In genomic region chr12:114168061-114168460, GRCh38 we compare ENCODE assay signal across 18 cellular contexts.
"Had no signal": no experiment of that assay in that cellular context is flagged by ENCODE, and none has a peak within 500 bp of the region (broad histone marks: within the 10 kb centered on the region; RNA-seq: fewer than 3 reads in every experiment).

No MANE protein-coding gene starts in this region.

- ATAC-seq: activated naive CD4-positive, alpha-beta T cell treated with anti-CD3 and anti-CD28 coated beads, Interleukin-2, amount 50 U/mL, for 72 hours; esophagus mucosa; gastrocnemius medialis; left ventricle myocardium superior; sciatic nerve had no signal

- H3K4me3 ChIP-seq: gastrocnemius medialis, heart right ventricle, suprapubic skin, upper lobe of left lung had no signal

- FAIRE-seq: kidney, TTC549 had no signal

- DNase-seq: activated CD4-positive, alpha-beta T cell treated with anti-CD3 and anti-CD28 coated beads, Interleukin-2, amount 10 ng/mL, durations not matched to agents 7 days and 5 days; activated CD4-positive, CD25-positive, alpha-beta regulatory T cell; activated effector memory CD4-positive, alpha-beta T cell treated with Interleukin-2 at 50 U/mL for 16 hours; activated T-cell treated with anti-CD3 and anti-CD28 coated beads, Interleukin-2, amount 50 U/mL, for 1 hour; amniotic stem cell; gastrocnemius medialis; heart right ventricle; kidney; left ventricle myocardium superior; nephron progenitor cell; stimulated activated CD4-positive, alpha-beta T cell treated with anti-CD3 and anti-CD28 coated beads, Interleukin-12 subunit alpha, Interleukin-12 subunit beta, amount 100 ng/mL, for 4 hours; stimulated activated naive CD4-positive, alpha-beta T cell; upper lobe of left lung had no signal
